8 cellular contexts compared by ENCODE assay signal in genomic region chr13:113724780-113725315, GRCh38. TPM values are rescaled to one million over a fixed set of nuclear protein-coding genes. Genes with fewer than 3 reads are reported as not detected.
A peak's percentile ranks its signal among the peaks of the same experiment; 100 is the strongest.
DNase-seq lines count a peak whose midpoint lies in the region; ATAC-seq and TF ChIP-seq lines count a peak whose summit lies in the region.

No MANE protein-coding gene starts in this region.

- ATAC-seq in GM21825 (IDR thresholded peaks at IDR 0.05; ENCODE audit: unreplicated experiment) (peak; percentile 85), HG03439 (IDR thresholded peaks at IDR 0.05; ENCODE audit: unreplicated experiment) (no peak)

- peak overlapping the region; percentile 54 to 79 (median 72) for H3K4me3 Mint-ChIP-seq in immature natural killer cell

- no peaks in the 10 kb centered on the region for H3K9me3 Mint-ChIP-seq in immature natural killer cell

- in situ Hi-C loops in T47D (cut with HindIII; ENCODE audit: low pct_unique_long_range_greater_than_20kb, low sequenced_read_pairs): no loop called here

- H3K4me3 ChIP-seq in WERI-Rb-1 (ENCODE audit: low read depth, low read length): peak overlapping the region; percentile 50

- peaks cover 4 to 9% of the 10 kb centered on the region in 2 donors for H3K4me1 Mint-ChIP-seq in immature natural killer cell

- DNase-seq in DMS79 (lab: John Stamatoyannopoulos, UW) (peak; percentile 94), M059J (ENCODE audit: low read depth) (peak; percentile 59), WERI-Rb-1 (peak; percentile 95), T47D (ENCODE audit: low read depth in 1 of 2, low spot score in 1 of 2) (peak; percentile 59 to 76), immature natural killer cell (peak; percentile 87 to 89 (median 89))
- DNase-seq in stimulated activated CD4-positive, alpha-beta T cell treated with anti-CD3 and anti-CD28 coated beads, Interleukin-12 subunit alpha, Interleukin-12 subunit beta, amount 100 ng/mL, for 4 hours: peak; percentile 87

- H3K36me3 Mint-ChIP-seq in immature natural killer cell: no peaks in the 10 kb centered on the region

- H3K27me3 ChIP-seq in WERI-Rb-1 (ENCODE audit: insufficient read depth, low read depth, severe bottlenecking): no peaks in the 10 kb centered on the region

- peaks cover 11 to 27% (median 12%) of the 10 kb centered on the region in 3 donors for H3K27me3 Mint-ChIP-seq in immature natural killer cell (ENCODE audit: low read depth in 3 of 3)

- H3K27ac ChIP-seq in WERI-Rb-1: peak overlapping the region; percentile 56

- H3K9me3 ChIP-seq in WERI-Rb-1 (ENCODE audit: severe bottlenecking): peaks cover 9% of the 10 kb centered on the region

- H3K27ac Mint-ChIP-seq in immature natural killer cell: peak overlapping the region; percentile 55 to 86 (median 75)

- peaks cover 21% of the 10 kb centered on the region for H3K36me3 ChIP-seq in WERI-Rb-1

- TF ChIP-seq CTCF in WERI-Rb-1 (IDR thresholded peaks at IDR 0.05; ENCODE audit: low read depth, low read length): peak; percentile 99

RNA-seq across cellular contexts. Expression of gene TMEM255B, which starts 34.2 kb away (rescaled TPM):
- 0.44 and 3.5 TPM in 2 replicates for total RNA-seq in M059J (2014; rRNA removed; shearing (Covaris generic))
- not detected for polyA plus RNA-seq in immature natural killer cell

RNA-seq across cellular contexts. Expression of gene GRK1, which starts 57.8 kb away (rescaled TPM):
- not detected in 2 replicates for total RNA-seq in M059J (2014; rRNA removed; shearing (Covaris generic))
- polyA plus RNA-seq in immature natural killer cell: not detected
